In the genomic region with DNA sequence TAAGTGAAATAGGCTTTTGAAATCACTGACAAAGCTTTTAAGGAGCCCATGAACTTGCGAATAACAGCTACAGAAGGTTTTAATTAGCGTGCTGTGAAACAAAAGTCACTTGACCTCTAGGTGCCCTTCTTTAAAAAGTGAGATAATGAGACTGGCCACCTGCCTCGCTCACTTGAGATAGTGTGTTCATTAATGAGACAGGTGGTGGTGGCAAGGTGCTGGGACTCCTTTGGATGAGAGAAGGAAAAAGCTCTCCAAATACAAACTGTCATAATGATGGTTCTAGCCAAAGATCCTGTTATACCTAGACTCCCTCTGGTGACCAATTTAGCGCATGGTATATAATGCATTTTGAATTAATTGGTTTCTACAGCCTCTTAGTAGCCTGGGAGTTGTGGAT, we compare ENCODE assay signal across 8 cellular contexts. TPM values are rescaled to one million over a fixed set of nuclear protein-coding genes. Genes with fewer than 3 reads are reported as not detected.
A peak's percentile ranks its signal among the peaks of the same experiment; 100 is the strongest.
DNase-seq lines count a peak whose midpoint lies in the region; ATAC-seq, FAIRE-seq and TF ChIP-seq lines count a peak whose summit lies in the region.

No MANE protein-coding gene starts in this region.

- no peaks in the 10 kb centered on the region for H3K36me3 Mint-ChIP-seq in CD14-positive monocyte

- DNase-seq in DMS 273 treated with DMSO at 0.1 percent for 48 hours (lab: John Stamatoyannopoulos, UW) = peak; percentile 32
- peak; percentile 91 for DNase-seq in NCI-H1092 treated with DMSO at 0.1 percent for 48 hours (lab: John Stamatoyannopoulos, UW)
- DNase-seq in SHP77 treated with DMSO at 0.1 percent for 48 hours (lab: John Stamatoyannopoulos, UW) = peak; percentile 56
- no peak for DNase-seq in left lobe of liver (ENCODE audit: low spot score)
- no peak for DNase-seq in activated naive CD4-positive, alpha-beta T cell treated with anti-CD3 and anti-CD28 coated beads, Interleukin-2, amount 50 U/mL, for 16 hours
- no peak for DNase-seq in CD14-positive monocyte (ENCODE audit: low spot score)
- no peak for DNase-seq in GM12891 (ENCODE audit: insufficient read length, low spot score)

- no peak for TF ChIP-seq POLR2A in GM12891 (IDR thresholded peaks at IDR 0.05; ENCODE audit: low read depth, low read length)

- peaks cover 8% of the 10 kb centered on the region for H3K4me1 Mint-ChIP-seq in CD14-positive monocyte

- FAIRE-seq in GM12891 (lab: Jason Lieb, UNC) = no peak

- H3K4me3 Mint-ChIP-seq in CD14-positive monocyte = no peak overlapping the region

- H3K27me3 Mint-ChIP-seq in CD14-positive monocyte (ENCODE audit: low read depth in 3 of 3) = peaks cover 0 to 3% (median 3%) of the 10 kb centered on the region in 3 donors

- no peak for TF ChIP-seq CTCF in CD14-positive monocyte (IDR thresholded peaks at IDR 0.05)

- peak overlapping the region in 2 of 7 donors; percentile 14 to 56 for H3K27ac Mint-ChIP-seq in CD14-positive monocyte

- peaks cover 0 to 3% (median 0%) of the 10 kb centered on the region in 7 donors for H3K9me3 Mint-ChIP-seq in CD14-positive monocyte

- intact Hi-C loops in CD14-positive monocyte (cut with micrococcal nuclease) = no loop called here

- ATAC-seq in left lobe of liver = peak; percentile 76
- no peak for ATAC-seq in GM19324 (IDR thresholded peaks at IDR 0.05; ENCODE audit: low FRiP score, unreplicated experiment)

TF ChIP-seq in GM12891, 5 proteins besides CTCF, POLR2A, EP300 and RAD21:
- TF ChIP-seq POLR2AphosphoS5 (IDR thresholded peaks at IDR 0.05; ENCODE audit: low read depth, low read length) (no peak), SPI1 (IDR thresholded peaks at IDR 0.05; ENCODE audit: low read depth, low read length) (no peak), PAX5 (IDR thresholded peaks at IDR 0.05; ENCODE audit: insufficient read depth, low read length, severe bottlenecking) (no peak), TAF1 (IDR thresholded peaks at IDR 0.05; ENCODE audit: low read depth, low read length) (no peak), POU2F2 (IDR thresholded peaks at IDR 0.05; ENCODE audit: low read depth, low read length) (no peak)

RNA-seq across cellular contexts. Expression of a gene that starts 22.7 kb away (rescaled TPM):
- total RNA-seq in left lobe of liver = 25.1 TPM
- polyA plus RNA-seq in CD14-positive monocyte = 10 to 100 TPM; 11.7 to 16.7 TPM
- 13.2 TPM for polyA plus RNA-seq in GM12891 (2012; ENCODE audit: low read depth, missing spikeins)

Comparison
In these comparisons a context has a peak if more than half of its experiments do, and no peak if none do; other contexts are left out.
1. DNase-seq: peak in DMS 273 treated with DMSO at 0.1 percent for 48 hours (single experiment), NCI-H1092 treated with DMSO at 0.1 percent for 48 hours (single experiment) and SHP77 treated with DMSO at 0.1 percent for 48 hours (single experiment); none in left lobe of liver (single experiment), activated naive CD4-positive, alpha-beta T cell treated with anti-CD3 and anti-CD28 coated beads, Interleukin-2, amount 50 U/mL, for 16 hours (single experiment), CD14-positive monocyte (single experiment) and GM12891 (single experiment).